ENCODE assay signal across 10 cellular contexts in the genomic region with DNA sequence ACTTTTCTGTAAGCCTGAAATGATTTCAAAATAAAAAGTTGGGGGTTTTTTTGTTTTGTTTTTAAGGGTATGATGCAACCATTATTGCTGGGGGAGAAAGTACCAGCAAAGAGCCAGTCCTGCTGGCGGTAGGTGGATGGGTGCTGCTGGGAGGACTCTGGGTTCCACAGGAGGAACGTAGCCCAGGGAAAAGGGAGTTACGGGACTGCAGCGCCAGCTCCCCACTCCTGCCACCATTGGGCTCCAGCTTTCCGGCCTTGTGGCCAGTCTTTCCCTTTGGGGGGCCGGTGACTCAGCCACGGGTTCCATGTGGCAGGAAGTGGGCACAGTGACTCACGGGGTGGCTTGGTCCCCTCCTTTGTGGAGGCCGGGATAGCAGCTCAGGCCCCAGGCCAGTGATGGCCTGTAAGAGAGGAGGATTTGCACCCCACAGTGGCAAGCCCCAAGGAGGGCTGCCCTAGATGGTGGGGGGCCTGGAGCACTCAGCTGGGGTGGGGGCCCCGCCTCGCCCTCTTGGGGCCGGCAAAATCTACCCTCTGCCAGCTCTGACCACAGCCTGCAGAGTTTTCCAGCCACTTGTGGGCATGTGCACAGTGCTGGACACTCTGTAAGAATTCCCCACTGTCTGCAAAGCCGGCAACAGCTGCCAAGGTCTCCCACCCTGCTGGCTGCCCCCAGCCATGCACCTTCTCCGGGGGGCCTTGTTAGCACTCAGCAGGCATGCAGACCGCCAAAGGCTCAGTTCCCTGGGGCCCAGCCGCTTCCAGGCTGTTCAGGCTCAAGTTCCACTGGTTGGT. TPM values are rescaled to one million over a fixed set of nuclear protein-coding genes. Genes with fewer than 3 reads are reported as not detected.
DNase-seq lines count a peak whose midpoint lies in the region; ATAC-seq, FAIRE-seq and TF ChIP-seq lines count a peak whose summit lies in the region.
"Had no signal": no experiment of that assay in that cellular context is flagged by ENCODE, and none has a peak within 500 bp of the region (broad histone marks: within the 10 kb centered on the region; RNA-seq: fewer than 3 reads in every experiment).

No MANE protein-coding gene starts in this region.

- no peaks in the 10 kb centered on the region for H3K9me3 Mint-ChIP-seq in activated CD4-positive, alpha-beta T cell treated with anti-CD3 and anti-CD28 coated beads, Interleukin-2, amount 10 ng/mL, durations not matched to agents 24 days and 14 days

- no peaks in the 10 kb centered on the region for H3K79me1 ChIP-seq in H1 (ENCODE audit: low read depth, low read length)

- no peak for TF ChIP-seq POLR2A in H1 (IDR thresholded peaks at IDR 0.05; ENCODE audit: control extremely low read depth in 1 of 2, low read depth in 2 of 2, low read length in 2 of 2)

- H3K27ac ChIP-seq in Panc1 (ENCODE audit: low read length) (peak overlapping the region; percentile 87), H1 (ENCODE audit: low read depth, low read length) (no peak overlapping the region)
- H3K27ac ChIP-seq: C4-2B had no signal

- no peak overlapping the region for H3K4ac ChIP-seq in H1 (replicated peaks; ENCODE audit: insufficient read length, low read depth, low read length)

- H2BK12ac ChIP-seq in H1 (ENCODE audit: low read depth, low read length), result no peak overlapping the region

- H2BK5ac ChIP-seq in H1 (ENCODE audit: low read depth, low read length), result peak overlapping the region; percentile 35; the same call in 1 of the 2 replicates

- no peaks in the 10 kb centered on the region for H3K23me2 ChIP-seq in H1 (ENCODE audit: low read depth, low read length)

- WGBS in H1 (ENCODE audit: extremely low coverage in 1 of 2, insufficient coverage in 1 of 2, insufficient read length in 1 of 2, insufficient replicate concordance in 2 of 2, low coverage in 1 of 2, low lambda C conversion rate in 2 of 2, missing lambda C conversion rate in 1 of 2), 2 experiments, result 87% methylated on average over 16 of the region's 16 CpGs; no CpG with 5 or more reads in 1 of the 2 experiments

- no peaks in the 10 kb centered on the region for H3K36me3 ChIP-seq in Panc1 (ENCODE audit: control insufficient read depth, insufficient read depth, low read length)
- no peaks in the 10 kb centered on the region for H3K36me3 ChIP-seq in H1 (ENCODE audit: control insufficient read depth in 2 of 4, insufficient read depth in 4 of 4, low read length in 3 of 4)

- no peak overlapping the region for H3K9ac ChIP-seq in H1 (replicated peaks in 1 of 4; ENCODE audit: extremely low read depth in 1 of 4, low read depth in 3 of 4, low read length in 3 of 4)

- H3K23ac ChIP-seq in H1 (ENCODE audit: insufficient read length), result no peak overlapping the region

- peak overlapping the region in 1 of 2 experiments; percentile 6; a peak in 1 of 4 replicates for H3K4me3 ChIP-seq in Panc1 (ENCODE audit: low read depth in 2 of 2, low read length in 2 of 2)
- H3K4me3 ChIP-seq in H1 (ENCODE audit: extremely low read depth in 1 of 4, insufficient read depth in 2 of 4, low read depth in 3 of 4, low read length in 4 of 4), result no peak overlapping the region

- no peak overlapping the region for H3K4me2 ChIP-seq in H1 (ENCODE audit: insufficient read depth in 1 of 2, low read depth in 2 of 2, low read length in 2 of 2)

- peaks cover 26% of the 10 kb centered on the region for H3K4me1 Mint-ChIP-seq in activated CD4-positive, alpha-beta T cell treated with anti-CD3 and anti-CD28 coated beads, Interleukin-2, amount 10 ng/mL, durations not matched to agents 24 days and 14 days

- no peak overlapping the region for H2BK20ac ChIP-seq in H1 (ENCODE audit: low read length)

- intact Hi-C loops in activated CD4-positive, alpha-beta T cell treated with anti-CD3 and anti-CD28 coated beads, Interleukin-2, amount 10 ng/mL, durations not matched to agents 24 days and 14 days (cut with micrococcal nuclease), result no loop called here
- intact Hi-C loops in Panc1 (cut with micrococcal nuclease; ENCODE audit: unreplicated experiment), result loop anchor here (1.0 kb wide), 1 partner anchor 22 kb away; no protein-coding TSS in a partner anchor

- no peaks in the 10 kb centered on the region for H3K9me3 ChIP-seq in Panc1 (ENCODE audit: control insufficient read depth, insufficient read depth, low read depth, low read length)
- H3K9me3 ChIP-seq in H1 (ENCODE audit: insufficient read depth in 2 of 2, low read depth in 1 of 2, low read length in 1 of 2), result no peaks in the 10 kb centered on the region

- POLR2A ChIA-PET in Panc1 (lab: Charles Lee) (interaction anchor here (0.7 to 0.8 kb wide), 3 partner anchors 14 to 213 kb away, joined by 3 to 4 read pairs (median 3); no protein-coding TSS in a partner anchor), H1 (lab: Charles Lee; ENCODE audit: partially characterized antibody) (interaction anchor here (1.0 to 2.4 kb wide), 4 partner anchors 13 to 36 kb away, joined by 3 to 8 read pairs (median 4); no protein-coding TSS in a partner anchor)

- H3K27ac Mint-ChIP-seq in activated CD4-positive, alpha-beta T cell treated with anti-CD3 and anti-CD28 coated beads, Interleukin-2, amount 10 ng/mL, durations not matched to agents 24 days and 14 days, result no peak overlapping the region

- H3K18ac ChIP-seq in H1 (ENCODE audit: extremely low read depth, low read length), result no peak overlapping the region; the same call in 1 of the 2 replicates

- no peaks in the 10 kb centered on the region for H3K27me3 ChIP-seq in Panc1 (ENCODE audit: control insufficient read depth, insufficient read depth, low read length)
- no peaks in the 10 kb centered on the region; a peak in 1 of 7 replicates for H3K27me3 ChIP-seq in H1 (replicated peaks in 1 of 4; ENCODE audit: control insufficient read depth in 3 of 4, extremely low read depth in 1 of 4, insufficient read depth in 3 of 4, low read length in 3 of 4)

- BruUV-seq in Panc1 (replicated peaks; lab: Mats Ljungman, UMichigan), result no TSS peak

- no peak overlapping the region for H2AFZ ChIP-seq in H1 (ENCODE audit: low read length)

- H2AK5ac ChIP-seq in H1 (ENCODE audit: low read depth, low read length), result no peak overlapping the region

- H3K4me1 ChIP-seq in Panc1 (ENCODE audit: control insufficient read depth, insufficient read depth, low read length) (peaks cover 58% of the 10 kb centered on the region), H1 (replicated peaks in 1 of 4; ENCODE audit: control insufficient read depth in 3 of 4, insufficient read depth in 4 of 4, low read length in 3 of 4) (peaks cover 0 to 13% (median 12%) of the 10 kb centered on the region in 4 experiments; a peak in 6 of 7 replicates)

- H2BK15ac ChIP-seq in H1 (ENCODE audit: low read length), result peak overlapping the region; percentile 92; the same call in 1 of the 2 replicates

- ATAC-seq in Panc1 (peak; percentile 69), GM21529 (IDR thresholded peaks at IDR 0.05; ENCODE audit: unreplicated experiment) (no peak), HG03095 (IDR thresholded peaks at IDR 0.05; ENCODE audit: unreplicated experiment) (no peak)

- no peak overlapping the region for H4K5ac ChIP-seq in H1 (ENCODE audit: insufficient read length, low read depth, low read length)

- H3K56ac ChIP-seq in H1 (replicated peaks; ENCODE audit: insufficient read length, low read depth, low read length), result no peak overlapping the region

- H3K36me3 Mint-ChIP-seq in activated CD4-positive, alpha-beta T cell treated with anti-CD3 and anti-CD28 coated beads, Interleukin-2, amount 10 ng/mL, durations not matched to agents 24 days and 14 days (ENCODE audit: low read depth), result no peaks in the 10 kb centered on the region

- TF ChIP-seq EP300 in H1 (IDR thresholded peaks at IDR 0.05; ENCODE audit: borderline replicate concordance in 1 of 2, low read depth in 2 of 2, low read length in 2 of 2), result no peak

- FAIRE-seq in H1 (lab: Jason Lieb, UNC), result no peak

- TF ChIP-seq CTCF in Panc1 (IDR thresholded peaks at IDR 0.05), result no peak
- TF ChIP-seq CTCF in H1 (IDR thresholded peaks at IDR 0.05; ENCODE audit: control extremely low read depth in 1 of 3, insufficient read depth in 1 of 3, low read depth in 1 of 3, low read length in 3 of 3), result no peak

- H4K91ac ChIP-seq in H1 (replicated peaks; ENCODE audit: insufficient read length, low read length), result no peak overlapping the region

- H2BK120ac ChIP-seq in H1 (replicated peaks; ENCODE audit: low read depth, low read length), result no peak overlapping the region

- H3K4me3 Mint-ChIP-seq in activated CD4-positive, alpha-beta T cell treated with anti-CD3 and anti-CD28 coated beads, Interleukin-2, amount 10 ng/mL, durations not matched to agents 24 days and 14 days, result peak overlapping the region; percentile 20

- H3K27me3 Mint-ChIP-seq in activated CD4-positive, alpha-beta T cell treated with anti-CD3 and anti-CD28 coated beads, Interleukin-2, amount 10 ng/mL, durations not matched to agents 24 days and 14 days, result no peaks in the 10 kb centered on the region

- H4K8ac ChIP-seq in H1 (ENCODE audit: extremely low read depth, insufficient read depth, low read length), result no peak overlapping the region

- H3K79me2 ChIP-seq in H1 (ENCODE audit: control insufficient read depth in 1 of 2, insufficient read depth in 2 of 2, low read length in 2 of 2), result no peaks in the 10 kb centered on the region

- TF ChIP-seq RAD21 in H1 (IDR thresholded peaks at IDR 0.05 in 1 of 2, conservative IDR thresholded peaks at IDR 0.05 in 1 of 2; ENCODE audit: low read depth in 2 of 2, low read length in 2 of 2), result no peak

- no peak overlapping the region for H3K14ac ChIP-seq in H1 (ENCODE audit: insufficient read length)

- H4K20me1 ChIP-seq in H1 (replicated peaks in 1 of 2; ENCODE audit: control insufficient read depth in 1 of 2, insufficient read depth in 2 of 2, low read length in 2 of 2), result no peaks in the 10 kb centered on the region

- in situ Hi-C loops in Panc1 (cut with HindIII; ENCODE audit: low pct_unique_long_range_greater_than_20kb, low sequenced_read_pairs), result no loop called here

- CTCF ChIA-PET in Panc1 (lab: Charles Lee) (interaction anchor here (0.5 to 1.4 kb wide), 2 partner anchors 8 to 15 kb away, joined by 5 to 9 read pairs; no protein-coding TSS in a partner anchor), H1 (lab: Charles Lee; ENCODE audit: partially characterized antibody) (interaction anchor here (0.5 to 1.7 kb wide), 7 partner anchors 9 to 1397 kb away, joined by 3 to 6 read pairs (median 3); no protein-coding TSS in a partner anchor)

- peak; percentile 62 for DNase-seq in activated CD4-positive, alpha-beta T cell treated with anti-CD3 and anti-CD28 coated beads, Interleukin-2, amount 10 ng/mL, durations not matched to agents 24 days and 14 days
- DNase-seq in activated CD4-positive, alpha-beta T cell treated with anti-CD3 and anti-CD28 coated beads for 4 hours, result no peak
- DNase-seq in Panc1 (ENCODE audit: low read depth, low spot score) (no peak), H1 (ENCODE audit: low read depth in 1 of 2, low spot score in 2 of 2) (no peak), NCI-H1930 (lab: John Stamatoyannopoulos, UW) (no peak)
- DNase-seq in stimulated activated CD8-positive, alpha-beta memory T cell treated with anti-CD3 and anti-CD28 coated beads, Interleukin-4, amount 100 ng/mL, for 48 hours, result peak; percentile 68

RNA-seq across cellular contexts. Expression of gene SOCS3, which starts 30.4 kb away (rescaled TPM):
- 78.3 and 81.5 TPM in 2 replicates for total RNA-seq in activated CD4-positive, alpha-beta T cell treated with anti-CD3 and anti-CD28 coated beads, Interleukin-2, amount 10 ng/mL, durations not matched to agents 24 days and 14 days
- 53.1 TPM for total RNA-seq in Panc1 (2021; ENCODE audit: unreplicated experiment)
- polyA plus RNA-seq in Panc1 (2012; ENCODE audit: insufficient read length), result 30.5 TPM
- 47.9 and 49.4 TPM in 2 replicates for total RNA-seq in H1 (2021; fragmentation: NEBNext Ultra II Directional; extraction: Animal tissue kit (Norgen Biotek cat#: 25700))
- 10.1 and 15.2 TPM in 2 replicates for polyA plus RNA-seq in H1 (2011; rRNA removed)
- 13.5 TPM for polyA plus RNA-seq in H1 (2011; cell fraction: cytosol; rRNA removed)
- 33.4 TPM for polyA plus RNA-seq in H1 (2011; cell fraction: nucleus; rRNA removed)
- polyA plus RNA-seq in H1 (2012, experiment 1 of 2), result 13.7 to 17.9 TPM (median 15.6 TPM) in 4 replicates
- 21.7 TPM for polyA plus RNA-seq in H1 (2012, experiment 2 of 2)
- 28.0 TPM for polyA plus RNA-seq in H1 (2013, experiment 1 of 2)
- polyA plus RNA-seq in H1 (2013, experiment 2 of 2), result 27.0 TPM
- 7.3 and 11.0 TPM in 2 replicates for polyA minus RNA-seq in H1 (2011; rRNA and poly(A)+ RNA removed)
- polyA minus RNA-seq in H1 (2011; cell fraction: cytosol; rRNA and poly(A)+ RNA removed), result 17.7 TPM
- polyA minus RNA-seq in H1 (2011; cell fraction: nucleus; rRNA and poly(A)+ RNA removed), result 14.3 TPM
- total RNA-seq: OCI-LY7 had no signal

RNA-seq across cellular contexts. Expression of gene PGS1, which starts 49.0 kb away (rescaled TPM):
- 65.6 and 67.8 TPM in 2 replicates for total RNA-seq in activated CD4-positive, alpha-beta T cell treated with anti-CD3 and anti-CD28 coated beads, Interleukin-2, amount 10 ng/mL, durations not matched to agents 24 days and 14 days
- total RNA-seq in Panc1 (2021; ENCODE audit: unreplicated experiment), result 47.5 TPM
- 40.3 TPM for polyA plus RNA-seq in Panc1 (2012; ENCODE audit: insufficient read length)
- 56.7 and 60.0 TPM in 2 replicates for total RNA-seq in H1 (2021; fragmentation: NEBNext Ultra II Directional; extraction: Animal tissue kit (Norgen Biotek cat#: 25700))
- 46.7 and 69.3 TPM in 2 replicates for polyA plus RNA-seq in H1 (2011; rRNA removed)
- polyA plus RNA-seq in H1 (2011; cell fraction: cytosol; rRNA removed), result 69.5 TPM
- polyA plus RNA-seq in H1 (2011; cell fraction: nucleus; rRNA removed), result 180 TPM
- 38.8 to 53.2 TPM (median 48.6 TPM) in 4 replicates for polyA plus RNA-seq in H1 (2012, experiment 1 of 2)
- 42.4 TPM for polyA plus RNA-seq in H1 (2012, experiment 2 of 2)
- 34.5 TPM for polyA plus RNA-seq in H1 (2013, experiment 1 of 2)
- 33.4 TPM for polyA plus RNA-seq in H1 (2013, experiment 2 of 2)
- 49.7 and 65.7 TPM in 2 replicates for polyA minus RNA-seq in H1 (2011; rRNA and poly(A)+ RNA removed)
- 37.5 TPM for polyA minus RNA-seq in H1 (2011; cell fraction: cytosol; rRNA and poly(A)+ RNA removed)
- polyA minus RNA-seq in H1 (2011; cell fraction: nucleus; rRNA and poly(A)+ RNA removed), result 62.2 TPM

Comparison
In these comparisons a context has a peak if more than half of its experiments do, and no peak if none do; other contexts are left out.
1. DNase-seq: peak in activated CD4-positive, alpha-beta T cell treated with anti-CD3 and anti-CD28 coated beads, Interleukin-2, amount 10 ng/mL, durations not matched to agents 24 days and 14 days (single experiment) and stimulated activated CD8-positive, alpha-beta memory T cell treated with anti-CD3 and anti-CD28 coated beads, Interleukin-4, amount 100 ng/mL, for 48 hours (single experiment); none in activated CD4-positive, alpha-beta T cell treated with anti-CD3 and anti-CD28 coated beads for 4 hours (0 of 2), Panc1 (single experiment), H1 (0 of 2) and NCI-H1930 (0 of 2).